Comparison of ENCODE assay signal across 18 cellular contexts in genomic region chr11:47335733-47336132, GRCh38. TPM values are rescaled to one million over a fixed set of nuclear protein-coding genes. Genes with fewer than 3 reads are reported as not detected.
DNase-seq lines count a peak whose midpoint lies in the region; ATAC-seq, FAIRE-seq and TF ChIP-seq lines count a peak whose summit lies in the region.
"Had no signal": no experiment of that assay in that cellular context is flagged by ENCODE, and none has a peak within 500 bp of the region (broad histone marks: within the 10 kb centered on the region; RNA-seq: fewer than 3 reads in every experiment).

No MANE protein-coding gene starts in this region.

- TF ChIP-seq RAD21 in K562 (CRISPR knock-in tag; conservative IDR thresholded peaks at IDR 0.05 in 1 of 2, IDR thresholded peaks at IDR 0.05 in 1 of 2): no peak

- no peaks in the 10 kb centered on the region for H3K79me2 ChIP-seq in GM23338 (replicated peaks; ENCODE audit: insufficient read depth)
- H3K79me2 ChIP-seq in K562 (ENCODE audit: control insufficient read depth, insufficient read depth, low read length): no peaks in the 10 kb centered on the region

- H3K9me1 ChIP-seq in K562 (ENCODE audit: control insufficient read depth, insufficient read depth, low read length): no peaks in the 10 kb centered on the region

- H3K27me3 Mint-ChIP-seq in GM23338 (ENCODE audit: insufficient read depth, low read depth, poor library complexity): peaks cover 10% of the 10 kb centered on the region

- H3K4me1 ChIP-seq in cardiac muscle cell (ENCODE audit: low read depth) (no peaks in the 10 kb centered on the region), GM23338 (ENCODE audit: insufficient read depth) (no peaks in the 10 kb centered on the region), K562 (replicated peaks in 1 of 2; ENCODE audit: control insufficient read depth in 2 of 2, insufficient read depth in 2 of 2, low read length in 2 of 2) (peaks cover 6 to 43% of the 10 kb centered on the region in 2 experiments; a peak in 3 of 5 replicates), neuronal stem cell (ENCODE audit: control insufficient read depth in 2 of 2, insufficient read depth in 1 of 2, low read depth in 1 of 2, low read length in 2 of 2) (no peaks in the 10 kb centered on the region), lower lobe of right lung (no peaks in the 10 kb centered on the region)

- no peak overlapping the region for H3K4me3 ChIP-seq in cardiac muscle cell
- no peak overlapping the region for H3K4me3 ChIP-seq in GM23338
- H3K4me3 ChIP-seq in K562: no peak overlapping the region
- no peak overlapping the region for H3K4me3 ChIP-seq in neuronal stem cell (ENCODE audit: low read length in 2 of 2)
- no peak overlapping the region for H3K4me3 ChIP-seq in lower lobe of right lung
- H3K4me3 ChIP-seq: BLaER1 had no signal

- H3K79me1 ChIP-seq in neuronal stem cell (ENCODE audit: low read depth, low read length): peaks cover 3% of the 10 kb centered on the region

- POLR2A ChIA-PET in K562 (lab: Yijun Ruan, JAX): interaction anchor here (0.6 kb wide), 1 partner anchor 631 kb away, joined by 4 read pairs; no protein-coding TSS in a partner anchor

- no peak for DNase-seq in cardiac muscle cell (ENCODE audit: low read depth in 1 of 2, low spot score in 1 of 2)
- no peak for DNase-seq in Right ventricle myocardium inferior (ENCODE audit: missing footprints)
- DNase-seq in GM23338 (ENCODE audit: low spot score): no peak
- DNase-seq in K562 (ENCODE audit: extremely low read depth in 1 of 4, low spot score in 3 of 4): no peak
- DNase-seq in neuronal stem cell (ENCODE audit: low spot score): no peak
- DNase-seq in lower lobe of right lung: no peak
- DNase-seq: 8988T; AML-193; Caco-2; CD8-positive, alpha-beta memory T cell; DND-41; GDM1 had no signal

- H2AK5ac ChIP-seq in neuronal stem cell (ENCODE audit: low read depth, low read length): no peak overlapping the region

- in situ Hi-C loops in K562 (cut with MboI): no loop called here

- H3K4ac ChIP-seq in neuronal stem cell (ENCODE audit: low read length): no peak overlapping the region

- H3K9ac ChIP-seq in K562 (ENCODE audit: insufficient read depth in 1 of 2, low read depth in 2 of 2, low read length in 2 of 2): peak overlapping the region in 1 of 2 experiments; percentile 59; a peak in 1 of 4 replicates
- H3K9ac ChIP-seq in neuronal stem cell (ENCODE audit: low read depth, low read length, poor library complexity): no peak overlapping the region
- H3K9ac ChIP-seq: BLaER1 had no signal

- H4K8ac ChIP-seq in neuronal stem cell (ENCODE audit: low read depth, low read length): no peak overlapping the region

- ATAC-seq in Right ventricle myocardium inferior (no peak), GM23338 (peak; percentile 19; the same call in 2 of the 3 replicates), K562 (no peak), lower lobe of right lung (no peak), HG03025 (IDR thresholded peaks at IDR 0.05; ENCODE audit: low FRiP score, unreplicated experiment) (no peak)

- H4K20me1 ChIP-seq in GM23338 (replicated peaks; ENCODE audit: insufficient read depth) (no peaks in the 10 kb centered on the region), K562 (replicated peaks; ENCODE audit: control insufficient read depth, insufficient read depth, low read length) (no peaks in the 10 kb centered on the region)
- H4K20me1 ChIP-seq: BLaER1 had no signal

- H2BK5ac ChIP-seq in neuronal stem cell (ENCODE audit: low read length): peak overlapping the region; percentile 44

- no peak overlapping the region for H2BK120ac ChIP-seq in neuronal stem cell (ENCODE audit: low read depth, low read length)

- H2BK15ac ChIP-seq in neuronal stem cell (ENCODE audit: low read length): no peak overlapping the region

- no peak for TF ChIP-seq POLR2A in K562 (conservative IDR thresholded peaks at IDR 0.05)

- CTCF ChIA-PET in K562 (lab: Yijun Ruan, JAX; ENCODE audit: low intra/inter-chr PET ratio): no interaction called here

- H3K4me1 Mint-ChIP-seq in GM23338: no peaks in the 10 kb centered on the region
- H3K4me1 Mint-ChIP-seq: CD8-positive, alpha-beta memory T cell had no signal

- no peaks in the 10 kb centered on the region for H3K9me3 Mint-ChIP-seq in GM23338
- H3K9me3 Mint-ChIP-seq: CD8-positive, alpha-beta memory T cell had no signal

- H4K91ac ChIP-seq in neuronal stem cell (ENCODE audit: low read depth, low read length, poor library complexity): no peak overlapping the region

- H3K36me3 ChIP-seq in cardiac muscle cell (peaks cover 86% of the 10 kb centered on the region), GM23338 (ENCODE audit: insufficient read depth) (no peaks in the 10 kb centered on the region), K562 (ENCODE audit: control insufficient read depth, insufficient read depth, low read length) (peaks cover under 1% of the 10 kb centered on the region; the same call in 1 of the 3 replicates), neuronal stem cell (replicated peaks in 1 of 2; ENCODE audit: control insufficient read depth in 2 of 2, insufficient read depth in 2 of 2, low read length in 2 of 2) (peaks cover 0 to under 1% of the 10 kb centered on the region in 2 donors), lower lobe of right lung (no peaks in the 10 kb centered on the region)

- TF ChIP-seq EP300 in K562 (IDR thresholded peaks at IDR 0.05; ENCODE audit: low read length): no peak

- no peak for TF ChIP-seq CTCF in cardiac muscle cell (IDR thresholded peaks at IDR 0.05; ENCODE audit: low read depth, low read length)
- no peak for TF ChIP-seq CTCF in GM23338 (conservative IDR thresholded peaks at IDR 0.05; ENCODE audit: low read depth in 2 of 2)
- no peak for TF ChIP-seq CTCF in K562 (IDR thresholded peaks at IDR 0.05 in 2 of 3, conservative IDR thresholded peaks at IDR 0.05 in 1 of 3; ENCODE audit: insufficient read depth in 2 of 3, low read depth in 1 of 3, low read length in 3 of 3)
- TF ChIP-seq CTCF in lower lobe of right lung (IDR thresholded peaks at IDR 0.05): no peak

- H3K4me3 Mint-ChIP-seq in GM23338: no peak overlapping the region
- H3K4me3 Mint-ChIP-seq: CD8-positive, alpha-beta memory T cell had no signal

- H3K36me3 Mint-ChIP-seq in GM23338 (ENCODE audit: low read depth): no peaks in the 10 kb centered on the region

- H3K4me2 ChIP-seq in GM23338 (no peak overlapping the region), K562 (ENCODE audit: insufficient read depth, low read length) (no peak overlapping the region), neuronal stem cell (ENCODE audit: insufficient read depth, low read length, poor library complexity, severe bottlenecking) (no peak overlapping the region)
- H3K4me2 ChIP-seq: BLaER1 had no signal

- peak overlapping the region; percentile 64 for H3K18ac ChIP-seq in neuronal stem cell (ENCODE audit: low read length)

- WGBS in K562 (ENCODE audit: insufficient coverage, low coverage, missing lambda C conversion rate): 58% methylated on average over 9 of the region's 9 CpGs
- WGBS in neuronal stem cell (ENCODE audit: extremely low coverage in 2 of 2, insufficient read length in 2 of 2, insufficient replicate concordance in 1 of 2), 2 donors: no CpG with 5 or more reads among the region's 9 CpGs

- intact Hi-C loops in Right ventricle myocardium inferior (cut with DNase I) (no loop called here), K562 (cut with micrococcal nuclease) (no loop called here), lower lobe of right lung (cut with DNase I) (no loop called here)

- no peak overlapping the region for H3K14ac ChIP-seq in neuronal stem cell (ENCODE audit: low read length)

- no peak overlapping the region for H3K23ac ChIP-seq in neuronal stem cell (ENCODE audit: low read depth, low read length, poor library complexity)

- no peaks in the 10 kb centered on the region for H3F3A ChIP-seq in GM23338 (replicated peaks; ENCODE audit: low read depth)

- FAIRE-seq in K562 (lab: Jason Lieb, UNC): peak; percentile 11
- FAIRE-seq: GM12892, GM19239, HTR-8/SVneo had no signal

- H3K27me3 ChIP-seq in cardiac muscle cell: no peaks in the 10 kb centered on the region
- H3K27me3 ChIP-seq in GM23338 (ENCODE audit: insufficient read depth): no peaks in the 10 kb centered on the region
- H3K27me3 ChIP-seq in K562 (ENCODE audit: control insufficient read depth in 2 of 2, insufficient read depth in 2 of 2, low read length in 2 of 2): no peaks in the 10 kb centered on the region
- no peaks in the 10 kb centered on the region for H3K27me3 ChIP-seq in neuronal stem cell (ENCODE audit: control insufficient read depth in 3 of 3, insufficient read depth in 3 of 3, low read depth in 1 of 3, low read length in 3 of 3)
- H3K27me3 ChIP-seq in lower lobe of right lung (ENCODE audit: low read depth): no peaks in the 10 kb centered on the region
- H3K27me3 ChIP-seq: BLaER1 had no signal

- H3K27ac ChIP-seq in cardiac muscle cell (peak overlapping the region; percentile 85), GM23338 (ENCODE audit: low read depth) (no peak overlapping the region), K562 (ENCODE audit: extremely low read depth, low read depth, low read length) (no peak overlapping the region), neuronal stem cell (replicated peaks; ENCODE audit: low read length) (no peak overlapping the region), lower lobe of right lung (no peak overlapping the region)
- H3K27ac ChIP-seq: BLaER1 had no signal

- no peaks in the 10 kb centered on the region for H3K9me2 ChIP-seq in GM23338 (ENCODE audit: insufficient read depth)

- H3K9me3 ChIP-seq in cardiac muscle cell (ENCODE audit: low read depth) (no peaks in the 10 kb centered on the region), K562 (replicated peaks; ENCODE audit: control insufficient read depth, insufficient read depth, low read depth, low read length) (no peaks in the 10 kb centered on the region), neuronal stem cell (replicated peaks in 1 of 2; ENCODE audit: control insufficient read depth in 2 of 2, insufficient read depth in 1 of 2, low read depth in 1 of 2, low read length in 2 of 2) (peaks cover 0 to 2% of the 10 kb centered on the region in 2 donors), lower lobe of right lung (no peaks in the 10 kb centered on the region)
- H3K9me3 ChIP-seq: BLaER1, Caco-2 had no signal

- peak overlapping the region; percentile 38; the same call in 1 of the 2 replicates for H2AFZ ChIP-seq in GM23338
- 0 out of 2 replicates have a peak overlapping the region, but pooled peaks have one; percentile 62 for H2AFZ ChIP-seq in K562 (ENCODE audit: low read depth, low read length)
- no peak overlapping the region for H2AFZ ChIP-seq in neuronal stem cell (ENCODE audit: low read length)

- peak overlapping the region; percentile 56; the same call in 1 of the 2 replicates for H3K27ac Mint-ChIP-seq in GM23338
- H3K27ac Mint-ChIP-seq: CD8-positive, alpha-beta memory T cell had no signal

- BruUV-seq in K562 (replicated peaks; lab: Mats Ljungman, UMichigan): no TSS peak

- H2BK12ac ChIP-seq in neuronal stem cell (ENCODE audit: low read length): no peak overlapping the region

RNA-seq across cellular contexts. Expression of gene MYBPC3, which starts 16.8 kb away (rescaled TPM):
- total RNA-seq in cardiac muscle cell (489 and 605 TPM in 2 replicates), Right ventricle myocardium inferior (2,397 TPM), K562 (2014; rRNA removed) (not detected in 2 replicates), K562 (2014; rRNA removed; fragmentation: Illumina TruSeq; extraction: Trizol) (not detected in 2 replicates), K562 (2015; rRNA removed; fragmentation: Illumina TruSeq; extraction: Trizol) (not detected in 2 replicates), K562 (2021) (not detected in 2 replicates), lower lobe of right lung (0.86 TPM)
- polyA plus RNA-seq in cardiac muscle cell (476 and 751 TPM in 2 replicates), GM23338 (2016; fragmentation: Nextera tagmentation; extraction: Ambion mirVana) (0.24 TPM in 1 of 2 replicates, not detected in the other), K562 (2011; rRNA removed) (0.07 TPM in 1 of 2 replicates, not detected in the other), K562 (2014; fragmentation: Illumina TruSeq; extraction: Trizol) (not detected in 2 replicates), K562 (2014; fragmentation: Nextera tagmentation; extraction: Ambion mirVana) (not detected), K562 (2014; rRNA removed) (0.01 TPM in 1 of 2 replicates, not detected in the other)
- total RNA-seq in GM23338 (2014; rRNA removed; shearing (Covaris generic)): not detected in 2 replicates
- 0.12 TPM in 1 of 2 replicates, not detected in the other for total RNA-seq in K562 (2011; cell fraction: chromatin; rRNA removed; ENCODE audit: low replicate concordance)
- 0.13 TPM in 1 of 2 replicates, not detected in the other for total RNA-seq in K562 (2011; cell fraction: nucleolus; rRNA removed)
- total RNA-seq in K562 (2011; cell fraction: nucleoplasm; rRNA removed): 0.07 TPM in 1 of 2 replicates, not detected in the other
- polyA plus RNA-seq in K562 (2011; cell fraction: cytosol; rRNA removed): 0.03 and 0.04 TPM in 2 replicates
- polyA plus RNA-seq in K562 (2011; cell fraction: nucleus; rRNA removed): 0.13 and 0.31 TPM in 2 replicates
- polyA plus RNA-seq in K562 (2012): 0.06 TPM in 1 of 2 replicates, not detected in the other
- polyA minus RNA-seq in K562 (2011; rRNA and poly(A)+ RNA removed): not detected in 2 replicates
- not detected in 2 replicates for polyA minus RNA-seq in K562 (2011; cell fraction: cytosol; rRNA and poly(A)+ RNA removed)
- not detected in 2 replicates for polyA minus RNA-seq in K562 (2011; cell fraction: nucleus; rRNA and poly(A)+ RNA removed)
- not detected for polyA plus RNA-seq in neuronal stem cell (2013, experiment 1 of 2)
- 0.01 TPM for polyA plus RNA-seq in neuronal stem cell (2013, experiment 2 of 2)
- total RNA-seq: Caco-2; CD8-positive, alpha-beta memory T cell; H4 had no signal
- polyA plus RNA-seq: CD8-positive, alpha-beta memory T cell had no signal

RNA-seq across cellular contexts. Expression of gene SPI1, which starts 42.6 kb away (rescaled TPM):
- total RNA-seq in cardiac muscle cell (not detected in 2 replicates), Right ventricle myocardium inferior (14.6 TPM), K562 (2014; rRNA removed) (23.4 and 32.6 TPM in 2 replicates), K562 (2014; rRNA removed; fragmentation: Illumina TruSeq; extraction: Trizol) (2.8 and 3.2 TPM in 2 replicates), K562 (2015; rRNA removed; fragmentation: Illumina TruSeq; extraction: Trizol) (10.3 and 12.5 TPM in 2 replicates), K562 (2021) (30.7 and 33.7 TPM in 2 replicates), lower lobe of right lung (295 TPM)
- polyA plus RNA-seq in cardiac muscle cell (0.56 and 1.3 TPM in 2 replicates), GM23338 (2016; fragmentation: Nextera tagmentation; extraction: Ambion mirVana) (0.19 and 0.23 TPM in 2 replicates), K562 (2011; rRNA removed) (8.6 and 28.6 TPM in 2 replicates), K562 (2014; fragmentation: Illumina TruSeq; extraction: Trizol) (16.0 and 32.1 TPM in 2 replicates), K562 (2014; fragmentation: Nextera tagmentation; extraction: Ambion mirVana) (under 1 TPM; 0.10 to 0.11 TPM), K562 (2014; rRNA removed) (16.2 and 21.9 TPM in 2 replicates)
- not detected in 2 replicates for total RNA-seq in GM23338 (2014; rRNA removed; shearing (Covaris generic))
- total RNA-seq in K562 (2011; cell fraction: chromatin; rRNA removed; ENCODE audit: low replicate concordance): 12.0 and 16.1 TPM in 2 replicates
- 11.0 and 11.2 TPM in 2 replicates for total RNA-seq in K562 (2011; cell fraction: nucleolus; rRNA removed)
- total RNA-seq in K562 (2011; cell fraction: nucleoplasm; rRNA removed): 18.0 and 31.5 TPM in 2 replicates
- polyA plus RNA-seq in K562 (2011; cell fraction: cytosol; rRNA removed): 28.0 and 35.1 TPM in 2 replicates
- 24.3 and 25.6 TPM in 2 replicates for polyA plus RNA-seq in K562 (2011; cell fraction: nucleus; rRNA removed)
- 20.6 and 54.3 TPM in 2 replicates for polyA plus RNA-seq in K562 (2012)
- polyA minus RNA-seq in K562 (2011; rRNA and poly(A)+ RNA removed): 21.0 and 25.6 TPM in 2 replicates
- polyA minus RNA-seq in K562 (2011; cell fraction: cytosol; rRNA and poly(A)+ RNA removed): 22.7 and 32.9 TPM in 2 replicates
- polyA minus RNA-seq in K562 (2011; cell fraction: nucleus; rRNA and poly(A)+ RNA removed): 6.5 and 12.0 TPM in 2 replicates
- polyA plus RNA-seq in neuronal stem cell (2013, experiment 1 of 2): not detected
- polyA plus RNA-seq in neuronal stem cell (2013, experiment 2 of 2): 0.03 TPM
- total RNA-seq: Caco-2, H4 had no signal
- polyA plus RNA-seq: CD8-positive, alpha-beta memory T cell had no signal

Comparison
In these comparisons a context has a peak if more than half of its experiments do, and no peak if none do; other contexts are left out.
1. RNA of gene MYBPC3, which starts 16.8 kb away (total RNA-seq): 2,397 TPM in Right ventricle myocardium inferior (single experiment) and 489 to 605 TPM in cardiac muscle cell; 0.86 TPM in lower lobe of right lung (single experiment), not detected in GM23338 and 0.07 to 0.13 TPM in K562; every median in the first group is over 100 times any median in the second.